19 cellular contexts compared by ENCODE assay signal in the genomic region with DNA sequence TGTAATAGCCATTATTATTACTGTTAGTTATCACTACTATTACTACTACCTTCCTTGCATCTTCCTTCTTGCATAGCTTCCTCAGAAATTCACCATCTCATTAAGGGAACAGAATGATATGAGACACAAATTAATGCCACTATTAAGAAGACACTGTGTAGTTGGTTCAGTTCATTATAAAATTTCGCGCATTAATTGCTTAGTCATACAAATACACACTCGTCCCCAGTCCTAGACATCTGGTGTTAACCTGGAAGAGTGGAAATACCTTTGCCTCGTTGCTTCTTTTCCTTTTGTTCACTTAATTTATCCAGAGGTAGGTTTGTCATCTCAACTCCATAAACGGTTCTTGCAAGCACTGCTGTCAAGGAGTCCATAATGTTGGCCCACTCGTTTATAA.
A peak's percentile ranks its signal among the peaks of the same experiment; 100 is the strongest.
DNase-seq lines count a peak whose midpoint lies in the region; ATAC-seq, FAIRE-seq and TF ChIP-seq lines count a peak whose summit lies in the region.
"Had no signal": no experiment of that assay in that cellular context is flagged by ENCODE, and none has a peak within 500 bp of the region (broad histone marks: within the 10 kb centered on the region; RNA-seq: fewer than 3 reads in every experiment).

No MANE protein-coding gene starts in this region.

- peak overlapping the region in 3 of 5 donors; percentile 21 to 30 (median 23) for H3K4me3 Mint-ChIP-seq in immature natural killer cell
- H3K4me3 Mint-ChIP-seq: B cell; CD4-positive, alpha-beta T cell; CD8-positive, alpha-beta T cell had no signal

- DNase-seq in NCI-H2171 treated with DMSO at 0.1 percent for 48 hours (lab: John Stamatoyannopoulos, UW) (peak; percentile 32), NCI-H2171 (lab: John Stamatoyannopoulos, UW) (no peak), HepG2 (ENCODE audit: low spot score) (no peak), right lobe of liver (no peak), GM12892 (ENCODE audit: insufficient read length) (no peak), immature natural killer cell (no peak), A673 (ENCODE audit: low spot score) (no peak), osteoblast (ENCODE audit: insufficient read length, low spot score, missing footprints) (no peak)
- DNase-seq: AML-193; CD4-positive, alpha-beta T cell; CD8-positive, alpha-beta T cell; COR-L47; GF-D8 had no signal

- no peak for FAIRE-seq in HepG2 (lab: Jason Lieb, UNC)
- FAIRE-seq in GM12892 (lab: Jason Lieb, UNC), result peak; percentile 9
- FAIRE-seq: D721Med, GM18507 had no signal

- TF ChIP-seq EP300 in HepG2 (IDR thresholded peaks at IDR 0.05; ENCODE audit: low read depth in 2 of 2, low read length in 2 of 2) (no peak), HepG2 (CRISPR knock-in tag; IDR thresholded peaks at IDR 0.05; ENCODE audit: borderline replicate concordance) (no peak)

- peaks cover 5 to 30% (median 12%) of the 10 kb centered on the region in 3 donors for H3K36me3 Mint-ChIP-seq in immature natural killer cell

- TF ChIP-seq POLR2A in HepG2 (IDR thresholded peaks at IDR 0.05; ENCODE audit: insufficient read depth in 1 of 2, low read depth in 2 of 2, low read length in 2 of 2) (no peak), right lobe of liver (IDR thresholded peaks at IDR 0.05) (no peak), GM12892 (IDR thresholded peaks at IDR 0.05; ENCODE audit: low read depth, low read length) (no peak)

- H3K9me3 ChIP-seq in HepG2 (ENCODE audit: low read length) (no peaks in the 10 kb centered on the region), right lobe of liver (no peaks in the 10 kb centered on the region), A673 (ENCODE audit: low read depth, low read length, poor library complexity, severe bottlenecking) (no peaks in the 10 kb centered on the region), osteoblast (ENCODE audit: low read depth, low read length) (no peaks in the 10 kb centered on the region)
- H3K9me3 ChIP-seq: BLaER1 treated with 17β-estradiol and CSF1 and Interleukin-3, amounts not matched to agents 10 nM and 100 nM had no signal

- CTCF ChIA-PET in HepG2 (lab: Yijun Ruan, JAX; ENCODE audit: low intra/inter-chr PET ratio, low total read pairs), result no interaction called here
- CTCF ChIA-PET in A673 (lab: Charles Lee), result no interaction called here

- H3K27ac Mint-ChIP-seq in immature natural killer cell, result peak overlapping the region in 5 of 6 donors; percentile 4 to 60 (median 53)
- H3K27ac Mint-ChIP-seq: B cell; CD4-positive, alpha-beta T cell; CD8-positive, alpha-beta T cell had no signal

- peaks cover 4 to 5% of the 10 kb centered on the region in 2 experiments; a peak in 4 of 5 replicates for H3K36me3 ChIP-seq in HepG2 (replicated peaks in 1 of 2; ENCODE audit: control insufficient read depth in 1 of 2, insufficient read depth in 2 of 2, low read length in 2 of 2)
- H3K36me3 ChIP-seq in right lobe of liver, result peaks cover 0 to 31% (median 15%) of the 10 kb centered on the region in 4 donors
- no peaks in the 10 kb centered on the region for H3K36me3 ChIP-seq in A673 (ENCODE audit: insufficient read depth, low read length, poor library complexity, severe bottlenecking)
- no peaks in the 10 kb centered on the region for H3K36me3 ChIP-seq in osteoblast (ENCODE audit: insufficient read depth, low read length)

- no peak overlapping the region for H2AFZ ChIP-seq in HepG2 (ENCODE audit: low read length)
- no peak overlapping the region for H2AFZ ChIP-seq in osteoblast (ENCODE audit: low read length)

- no peak for TF ChIP-seq CTCF in HepG2 (CRISPR knock-in tag; IDR thresholded peaks at IDR 0.05)
- TF ChIP-seq CTCF in right lobe of liver (IDR thresholded peaks at IDR 0.05), result no peak
- no peak for TF ChIP-seq CTCF in A673 (conservative IDR thresholded peaks at IDR 0.05; ENCODE audit: low read depth, low read length)
- no peak for TF ChIP-seq CTCF in osteoblast (IDR thresholded peaks at IDR 0.05; ENCODE audit: extremely low read depth, low read depth, low read length)

- H3K4me3 ChIP-seq in HepG2 (replicated peaks in 1 of 3; ENCODE audit: insufficient read depth in 1 of 3, low read depth in 2 of 3, low read length in 3 of 3) (no peak overlapping the region), right lobe of liver (no peak overlapping the region), A673 (ENCODE audit: low read depth, low read length, poor library complexity, severe bottlenecking) (no peak overlapping the region), osteoblast (ENCODE audit: insufficient read depth, low read length) (no peak overlapping the region)
- H3K4me3 ChIP-seq: BLaER1 treated with 17β-estradiol and CSF1 and Interleukin-3, amounts not matched to agents 10 nM and 100 nM had no signal

- H3K27ac ChIP-seq in HepG2 (ENCODE audit: extremely low read length, insufficient read depth, low read length) (no peak overlapping the region), right lobe of liver (no peak overlapping the region), A673 (ENCODE audit: low read depth, low read length, poor library complexity, severe bottlenecking) (no peak overlapping the region), osteoblast (ENCODE audit: low read depth, low read length) (no peak overlapping the region)
- H3K27ac ChIP-seq: 22Rv1; BLaER1 treated with 17β-estradiol and CSF1 and Interleukin-3, amounts not matched to agents 10 nM and 100 nM; C4-2B had no signal

- WGBS in HepG2 (ENCODE audit: low lambda C conversion rate), result 90% methylated on average over 6 of the region's 6 CpGs
- WGBS in right lobe of liver (ENCODE audit: insufficient coverage, low coverage, low lambda C conversion rate, missing lambda C conversion rate), result 95% methylated on average over 6 of the region's 6 CpGs

- H3K27me3 ChIP-seq in HepG2 (ENCODE audit: control insufficient read depth in 1 of 2, insufficient read depth in 2 of 2, low read length in 2 of 2) (no peaks in the 10 kb centered on the region), right lobe of liver (no peaks in the 10 kb centered on the region), A673 (replicated peaks; ENCODE audit: insufficient read depth, low read depth, low read length, poor library complexity) (no peaks in the 10 kb centered on the region), osteoblast (ENCODE audit: insufficient read depth, low read length) (no peaks in the 10 kb centered on the region)
- H3K27me3 ChIP-seq: BLaER1 treated with 17β-estradiol and CSF1 and Interleukin-3, amounts not matched to agents 10 nM and 100 nM had no signal

- no peaks in the 10 kb centered on the region for H3K9me3 Mint-ChIP-seq in immature natural killer cell
- H3K9me3 Mint-ChIP-seq: CD4-positive, alpha-beta T cell; CD8-positive, alpha-beta T cell had no signal

- ATAC-seq in HepG2, result no peak
- no peak for ATAC-seq in right lobe of liver
- ATAC-seq: CD8-positive, alpha-beta T cell had no signal

- peaks cover 50 to 51% of the 10 kb centered on the region in 2 donors for H3K4me1 Mint-ChIP-seq in immature natural killer cell

- H3K79me2 ChIP-seq in HepG2 (ENCODE audit: insufficient read depth, low read length), result no peaks in the 10 kb centered on the region
- no peaks in the 10 kb centered on the region for H3K79me2 ChIP-seq in osteoblast (ENCODE audit: insufficient read depth, low read length)

- POLR2A ChIA-PET in HepG2 (lab: Yijun Ruan, JAX) (interaction anchor here (1.0 kb wide), 1 partner anchor 107 kb away, joined by 4 read pairs; the partner anchor contains the start of gene RALGAPA2), A673 (lab: Charles Lee; ENCODE audit: low non-redundant PET) (no interaction called here)

- H4K20me1 ChIP-seq in HepG2 (ENCODE audit: insufficient read depth, low read length), result no peaks in the 10 kb centered on the region
- no peaks in the 10 kb centered on the region for H4K20me1 ChIP-seq in osteoblast (ENCODE audit: insufficient read depth, low read length)
- H4K20me1 ChIP-seq: BLaER1 treated with 17β-estradiol and CSF1 and Interleukin-3, amounts not matched to agents 10 nM and 100 nM had no signal

- in situ Hi-C loops in HepG2 (cut with HindIII; ENCODE audit: extremely low pct_ligation_motif_present, low pct_unique_long_range_greater_than_20kb), result no loop called here

- BruUV-seq in HepG2 (replicated peaks; lab: Mats Ljungman, UMichigan) (no TSS peak), A673 (replicated peaks; lab: Mats Ljungman, UMichigan) (no TSS peak)

- no peak overlapping the region for H3K9ac ChIP-seq in HepG2 (ENCODE audit: insufficient read depth, low read depth, low read length)
- H3K9ac ChIP-seq: BLaER1 treated with 17β-estradiol and CSF1 and Interleukin-3, amounts not matched to agents 10 nM and 100 nM had no signal

- H3K4me1 ChIP-seq in HepG2 (ENCODE audit: insufficient read depth, low read length) (no peaks in the 10 kb centered on the region), right lobe of liver (no peaks in the 10 kb centered on the region), A673 (ENCODE audit: insufficient read depth, low read length, poor library complexity, severe bottlenecking) (no peaks in the 10 kb centered on the region), osteoblast (ENCODE audit: insufficient read depth, low read length) (no peaks in the 10 kb centered on the region)

- peaks cover 0 to 2% (median 2%) of the 10 kb centered on the region in 3 donors for H3K27me3 Mint-ChIP-seq in immature natural killer cell (ENCODE audit: low read depth in 3 of 3)
- H3K27me3 Mint-ChIP-seq: B cell; CD4-positive, alpha-beta T cell had no signal

- H3K4me2 ChIP-seq in HepG2 (ENCODE audit: low read depth, low read length) (no peak overlapping the region), osteoblast (ENCODE audit: insufficient read depth, low read length) (no peak overlapping the region)

- intact Hi-C loops in HepG2 (cut with micrococcal nuclease; ENCODE audit: unreplicated experiment), result no loop called here
- intact Hi-C loops in right lobe of liver (cut with DNase I), result no loop called here
- intact Hi-C loops in A673 (cut with micrococcal nuclease; ENCODE audit: unreplicated experiment), result no loop called here

- no peak for TF ChIP-seq RAD21 in HepG2 (CRISPR knock-in tag; IDR thresholded peaks at IDR 0.05)

TF ChIP-seq in HepG2, 621 proteins besides CTCF, POLR2A, EP300 and RAD21 (continues in another document):
- TF ChIP-seq SALL2 (CRISPR knock-in tag; IDR thresholded peaks at IDR 0.05), result no peak
- no peak for TF ChIP-seq HNF4A (CRISPR knock-in tag; IDR thresholded peaks at IDR 0.05)
- TF ChIP-seq NONO (IDR thresholded peaks at IDR 0.05), result no peak
- TF ChIP-seq NONO (CRISPR knock-in tag; conservative IDR thresholded peaks at IDR 0.05), result no peak
- peak; percentile 40 to 54; a peak in 3 of 4 replicates for TF ChIP-seq MAFK (conservative IDR thresholded peaks at IDR 0.05 in 1 of 2, IDR thresholded peaks at IDR 0.05 in 1 of 2; ENCODE audit: low read length in 2 of 2)
- TF ChIP-seq CBX5 (CRISPR knock-in tag; IDR thresholded peaks at IDR 0.05; ENCODE audit: borderline replicate concordance), result no peak
- peak; percentile 51; the same call in 1 of the 2 replicates for TF ChIP-seq NFE2L2 (IDR thresholded peaks at IDR 0.05; ENCODE audit: low read length)
